In genomic region chr6:34929241-34929978, GRCh38 we compare ENCODE assay signal across 24 cellular contexts.
"Had no signal": no experiment of that assay in that cellular context is flagged by ENCODE, and none has a peak within 500 bp of the region (broad histone marks: within the 10 kb centered on the region; RNA-seq: fewer than 3 reads in every experiment).

No MANE protein-coding gene starts in this region.

- H3K9ac ChIP-seq: parathyroid adenoma had no signal

- H3K4me3 ChIP-seq: heart left ventricle, lung, prostate gland, spleen, thyroid gland had no signal

- DNase-seq: erythroblast; foreskin melanocyte; heart left ventricle; hippocampal formation; left colon; left ventricle myocardium superior; mesenchymal stem cell; midbrain; retina; spleen; stimulated activated CD4-positive, alpha-beta T cell treated with anti-CD3 and anti-CD28 coated beads, Interleukin-2, amount 100 ng/mL, for 24 hours; stimulated activated CD4-positive, alpha-beta T cell treated with anti-CD3 and anti-CD28 coated beads, Interleukin-4, amount 100 ng/mL, for 4 hours; stimulated activated naive CD4-positive, alpha-beta T cell had no signal

- ATAC-seq: heart left ventricle, left colon, sciatic nerve had no signal

- H3K27me3 Mint-ChIP-seq: dendritic cell treated with granulocyte-macrophage colony-stimulating factor and Interleukin-4, amounts not matched to agents 40 ng/mL and 50 ng/mL, for 4 days; type B pancreatic cell had no signal

- H3K36me3 ChIP-seq: heart left ventricle, prostate gland, spleen, thyroid gland had no signal

- H3K27ac ChIP-seq: heart left ventricle, parathyroid adenoma, prostate gland, spleen had no signal

- H3K27ac Mint-ChIP-seq: dendritic cell treated with granulocyte-macrophage colony-stimulating factor and Interleukin-4, amounts not matched to agents 40 ng/mL and 50 ng/mL, for 4 days; nephron; type B pancreatic cell had no signal

- H3K4me3 Mint-ChIP-seq: dendritic cell treated with granulocyte-macrophage colony-stimulating factor and Interleukin-4, amounts not matched to agents 40 ng/mL and 50 ng/mL, for 4 days; nephron; type B pancreatic cell had no signal

- H3K4me1 ChIP-seq: prostate gland had no signal

- H3K9me3 ChIP-seq: heart left ventricle, prostate gland, spleen, thyroid gland had no signal

- FAIRE-seq: colon, endothelial cell of umbilical vein, urothelium cell line had no signal

- H2AFZ ChIP-seq: parathyroid adenoma had no signal

- H3K27me3 ChIP-seq: heart left ventricle, spleen, thyroid gland had no signal

- H3K9me3 Mint-ChIP-seq: dendritic cell treated with granulocyte-macrophage colony-stimulating factor and Interleukin-4, amounts not matched to agents 40 ng/mL and 50 ng/mL, for 4 days; nephron; type B pancreatic cell had no signal
